9 cellular contexts compared by ENCODE assay signal in genomic region chr14:21300892-21301291, GRCh38. TPM values are rescaled to one million over a fixed set of nuclear protein-coding genes. Genes with fewer than 3 reads are reported as not detected.
DNase-seq lines count a peak whose midpoint lies in the region; ATAC-seq, FAIRE-seq and TF ChIP-seq lines count a peak whose summit lies in the region.
"Had no signal": no experiment of that assay in that cellular context is flagged by ENCODE, and none has a peak within 500 bp of the region (broad histone marks: within the 10 kb centered on the region; RNA-seq: fewer than 3 reads in every experiment).

No MANE protein-coding gene starts in this region.

- peaks cover 5% of the 10 kb centered on the region for H3K4me1 Mint-ChIP-seq in brain

- H3K79me2 ChIP-seq in OCI-LY3 (ENCODE audit: low read length) = no peaks in the 10 kb centered on the region

- H3K36me3 Mint-ChIP-seq in brain = no peaks in the 10 kb centered on the region

- TF ChIP-seq POLR2A in stomach (IDR thresholded peaks at IDR 0.05) = no peak
- TF ChIP-seq POLR2A in lower leg skin (IDR thresholded peaks at IDR 0.05) = no peak

- H3K27me3 ChIP-seq in OCI-LY3 (ENCODE audit: low read depth, low read length) (peaks cover 7% of the 10 kb centered on the region; the same call in 1 of the 2 replicates), liver (ENCODE audit: control insufficient read depth in 4 of 4, insufficient read depth in 4 of 4, low read length in 3 of 4) (no peaks in the 10 kb centered on the region), stomach (peaks cover 0 to 28% (median 6%) of the 10 kb centered on the region in 3 donors)

- 2% methylated on average over 30 of the region's 30 CpGs for WGBS in liver
- 0 to 3% (median 2%) methylated on average over 20 to 30 of the region's 30 CpGs for WGBS in stomach, 5 donors
- WGBS in lower leg skin, 2 donors = 2 to 10% methylated on average over 16 to 30 of the region's 30 CpGs

- no peaks in the 10 kb centered on the region for H4K20me1 ChIP-seq in OCI-LY3 (ENCODE audit: insufficient read depth, low read length)

- no peak for TF ChIP-seq EP300 in stomach (IDR thresholded peaks at IDR 0.05)

- peak overlapping the region in 4 of 5 experiments; percentile 49 to 65 (median 62) for H3K4me3 Mint-ChIP-seq in brain

- H3K9ac ChIP-seq in OCI-LY3 (ENCODE audit: low read length) (peak overlapping the region; percentile 45), liver (ENCODE audit: low read depth in 1 of 2, low read length in 2 of 2) (peak overlapping the region; percentile 47 to 53)

- H3K4me3 ChIP-seq in OCI-LY3 (ENCODE audit: low read length) = peak overlapping the region; percentile 83
- H3K4me3 ChIP-seq in liver (ENCODE audit: low read depth in 1 of 3, low read length in 3 of 3) = peak overlapping the region; percentile 32 to 62 (median 49)
- peak overlapping the region; percentile 1 to 40 (median 36) for H3K4me3 ChIP-seq in stomach
- H3K4me3 ChIP-seq in lower leg skin (ENCODE audit: low read depth, poor library complexity, severe bottlenecking) = no peak overlapping the region

- H3K36me3 ChIP-seq in OCI-LY3 (replicated peaks; ENCODE audit: low read depth, low read length) = no peaks in the 10 kb centered on the region
- no peaks in the 10 kb centered on the region for H3K36me3 ChIP-seq in liver (ENCODE audit: control insufficient read depth in 4 of 4, insufficient read depth in 3 of 4, low read depth in 1 of 4, low read length in 3 of 4)
- H3K36me3 ChIP-seq in stomach = no peaks in the 10 kb centered on the region

- H3K9me3 ChIP-seq in OCI-LY3 (ENCODE audit: insufficient read depth, low read length) = no peaks in the 10 kb centered on the region
- H3K9me3 ChIP-seq in liver (ENCODE audit: control insufficient read depth in 4 of 4, low read length in 3 of 4) = no peaks in the 10 kb centered on the region
- H3K9me3 ChIP-seq in stomach = no peaks in the 10 kb centered on the region

- H3K4me1 ChIP-seq in OCI-LY3 (ENCODE audit: low read length) (peaks cover 14% of the 10 kb centered on the region), liver (ENCODE audit: control insufficient read depth in 4 of 4, insufficient read depth in 4 of 4, low read length in 3 of 4) (peaks cover 0 to 5% (median 2%) of the 10 kb centered on the region in 4 donors), stomach (peaks cover 0 to 6% (median 5%) of the 10 kb centered on the region in 4 donors)

- intact Hi-C loops in stomach (cut with DNase I; ENCODE audit: low total_unique reads) (no loop called here), lower leg skin (cut with DNase I; ENCODE audit: low total_unique reads) (no loop called here)

- H3K27me3 Mint-ChIP-seq in brain = peaks cover 31% of the 10 kb centered on the region

- peak; percentile 29 for DNase-seq in stomach
- DNase-seq in NCI-H446 treated with DMSO at 0.1 percent for 48 hours (lab: John Stamatoyannopoulos, UW) = no peak
- DNase-seq in GM19239 (ENCODE audit: insufficient read length, low spot score) = no peak
- no peak for DNase-seq in lower leg skin (ENCODE audit: low spot score in 2 of 2)

- H3K27ac Mint-ChIP-seq in brain = no peak overlapping the region

- peak overlapping the region; percentile 76; the same call in 1 of the 2 replicates for H2AFZ ChIP-seq in OCI-LY3 (ENCODE audit: low read depth, low read length)

- FAIRE-seq in GM19239 (lab: Jason Lieb, UNC) = no peak

- peak overlapping the region; percentile 79 for H3K4me2 ChIP-seq in OCI-LY3 (ENCODE audit: low read length)

- H3K27ac ChIP-seq in OCI-LY3 (ENCODE audit: low read length) = no peak overlapping the region
- no peak overlapping the region for H3K27ac ChIP-seq in liver (ENCODE audit: low read depth in 1 of 2, low read length in 2 of 2)
- no peak overlapping the region for H3K27ac ChIP-seq in stomach

- H3K9me3 Mint-ChIP-seq in brain = no peaks in the 10 kb centered on the region

- TF ChIP-seq CTCF in OCI-LY3 (IDR thresholded peaks at IDR 0.05; ENCODE audit: low read depth, low read length) (peak; percentile 15; the same call in 1 of the 2 replicates), brain (conservative IDR thresholded peaks at IDR 0.05) (peak in 1 of 2 experiments; percentile 22), liver (IDR thresholded peaks at IDR 0.05; ENCODE audit: low read depth, low read length, missing input control) (no peak), stomach (IDR thresholded peaks at IDR 0.05) (no peak), lower leg skin (IDR thresholded peaks at IDR 0.05) (no peak)

- peak; percentile 60 for ATAC-seq in GM18868 (IDR thresholded peaks at IDR 0.05; ENCODE audit: unreplicated experiment)

- peak in 1 of 2 donors; percentile 30 for TF ChIP-seq RAD21 in liver (IDR thresholded peaks at IDR 0.05)

TF ChIP-seq in liver, 16 proteins besides CTCF, POLR2A, EP300 and RAD21:
- TF ChIP-seq ATF3 (IDR thresholded peaks at IDR 0.05) (no peak), YY1 (IDR thresholded peaks at IDR 0.05) (no peak), RXRA (IDR thresholded peaks at IDR 0.05) (no peak), EGR1 (IDR thresholded peaks at IDR 0.05; ENCODE audit: low read depth in 2 of 2) (no peak), ZBTB33 (IDR thresholded peaks at IDR 0.05) (no peak), TAF1 (conservative IDR thresholded peaks at IDR 0.05) (no peak), FOXA2 (IDR thresholded peaks at IDR 0.05) (no peak), REST (IDR thresholded peaks at IDR 0.05) (no peak), MAX (IDR thresholded peaks at IDR 0.05) (no peak), HNF4G (IDR thresholded peaks at IDR 0.05) (no peak), FOXA1 (IDR thresholded peaks at IDR 0.05) (no peak), SP1 (IDR thresholded peaks at IDR 0.05) (no peak), GABPA (IDR thresholded peaks at IDR 0.05 in 1 of 2, conservative IDR thresholded peaks at IDR 0.05 in 1 of 2) (no peak), HNF4A (conservative IDR thresholded peaks at IDR 0.05) (no peak), NR2F2 (IDR thresholded peaks at IDR 0.05) (no peak)

RNA-seq across cellular contexts. Expression of gene RPGRIP1, which starts 21.0 kb away (rescaled TPM):
- polyA plus RNA-seq in brain (ENCODE audit: insufficient read depth, low read depth, low replicate concordance) = not detected
- 1 to 10 TPM in 1 of 2 donors, under 1 TPM in 1; 0.42 to 1.3 TPM for total RNA-seq in liver
- polyA plus RNA-seq in liver = under 1 TPM; 0.27 to 0.38 TPM
- under 1 TPM in 2 of 5 donors, not detected in 3; 0.29 to 0.58 TPM for total RNA-seq in stomach
- under 1 TPM in 2 of 3 donors, not detected in 1; 0.19 to 0.28 TPM for polyA plus RNA-seq in stomach
- total RNA-seq in lower leg skin = 1 to 10 TPM in 1 of 4 donors, under 1 TPM in 1, not detected in 2; 0.21 to 2.6 TPM
- total RNA-seq: HT1080 had no signal

RNA-seq across cellular contexts. Expression of gene HNRNPC, which starts 31.6 kb away (rescaled TPM):
- 735 TPM for polyA plus RNA-seq in brain (ENCODE audit: insufficient read depth, low read depth, low replicate concordance)
- 100 to 1,000 TPM; 286 to 384 TPM for total RNA-seq in liver
- polyA plus RNA-seq in liver = 100 to 1,000 TPM; 119 to 254 TPM
- 100 to 1,000 TPM; 110 to 503 (median 282) TPM for total RNA-seq in stomach
- 100 to 1,000 TPM; 396 to 516 (median 409) TPM for polyA plus RNA-seq in stomach
- 100 to 1,000 TPM; 312 to 425 (median 376) TPM for total RNA-seq in lower leg skin
